16 cellular contexts compared by ENCODE assay signal in genomic region chr7:103685646-103686418, GRCh38.
DNase-seq lines count a peak whose midpoint lies in the region; ATAC-seq and TF ChIP-seq lines count a peak whose summit lies in the region.
"Had no signal": no experiment of that assay in that cellular context is flagged by ENCODE, and none has a peak within 500 bp of the region (broad histone marks: within the 10 kb centered on the region; RNA-seq: fewer than 3 reads in every experiment).

No MANE protein-coding gene starts in this region.

- no peak overlapping the region for H3K4me2 ChIP-seq in neural cell (ENCODE audit: low read length)
- H3K4me2 ChIP-seq: PC-9 had no signal

- H3K27me3 ChIP-seq in neural cell (ENCODE audit: insufficient read depth, low read depth, low read length): no peaks in the 10 kb centered on the region
- H3K27me3 ChIP-seq in colonic mucosa: no peaks in the 10 kb centered on the region
- H3K27me3 ChIP-seq: SJCRH30 had no signal

- peaks cover 0 to 9% (median 0%) of the 10 kb centered on the region in 5 experiments for H3K9me3 Mint-ChIP-seq in brain
- H3K9me3 Mint-ChIP-seq: CD4-positive, CD25-positive, alpha-beta regulatory T cell; H9 had no signal

- TF ChIP-seq EP300 in neural cell (conservative IDR thresholded peaks at IDR 0.05; ENCODE audit: poor library complexity, severe bottlenecking): no peak

- H3K79me2 ChIP-seq in neural cell (replicated peaks; ENCODE audit: insufficient read depth, low read length): no peaks in the 10 kb centered on the region

- H2AFZ ChIP-seq in neural cell (ENCODE audit: low read depth, low read length): no peak overlapping the region
- H2AFZ ChIP-seq: PC-9 had no signal

- peaks cover 6% of the 10 kb centered on the region for H3F3A ChIP-seq in neural cell (ENCODE audit: insufficient read depth, low read length, poor library complexity, severe bottlenecking)

- TF ChIP-seq CTCF in brain (conservative IDR thresholded peaks at IDR 0.05): no peak
- no peak for TF ChIP-seq CTCF in neural cell (IDR thresholded peaks at IDR 0.05; ENCODE audit: poor library complexity, severe bottlenecking)
- no peak for TF ChIP-seq CTCF in colonic mucosa (IDR thresholded peaks at IDR 0.05)

- peak overlapping the region in 4 of 5 experiments; percentile 12 to 49 (median 27) for H3K27ac Mint-ChIP-seq in brain
- H3K27ac Mint-ChIP-seq: B cell; CD4-positive, CD25-positive, alpha-beta regulatory T cell; H9 had no signal

- peaks cover 3% of the 10 kb centered on the region for H3K27me3 Mint-ChIP-seq in brain

- H3K9ac ChIP-seq in neural cell (ENCODE audit: low read length) (no peak overlapping the region), colonic mucosa (ENCODE audit: low read depth in 2 of 2, low read length in 2 of 2) (no peak overlapping the region)

- H3K9me3 ChIP-seq in neural cell (ENCODE audit: low read length) (no peaks in the 10 kb centered on the region), colonic mucosa (no peaks in the 10 kb centered on the region)
- H3K9me3 ChIP-seq: Caco-2, SJCRH30 had no signal

- H4K20me1 ChIP-seq in neural cell (ENCODE audit: insufficient read depth): no peaks in the 10 kb centered on the region

- no peaks in the 10 kb centered on the region for H3K36me3 Mint-ChIP-seq in brain
- H3K36me3 Mint-ChIP-seq: CD4-positive, CD25-positive, alpha-beta regulatory T cell had no signal

- DNase-seq in NCI-H1105 (lab: John Stamatoyannopoulos, UW) (peak; percentile 67), NCI-H2171 treated with DMSO at 0.1 percent for 48 hours (lab: John Stamatoyannopoulos, UW) (peak; percentile 94), colonic mucosa (no peak), activated gamma-delta T cell (lab: John Stamatoyannopoulos, UW) (no peak)
- DNase-seq: Caco-2; CD4-positive, CD25-positive, alpha-beta regulatory T cell; H9; NCI-H1436 treated with DMSO at 0.1 percent for 48 hours; NCI-H748 treated with DMSO at 0.1 percent for 48 hours; PC-9; SJCRH30; T-helper 2 cell had no signal

- no peaks in the 10 kb centered on the region for H3K4me1 ChIP-seq in colonic mucosa
- H3K4me1 ChIP-seq: Caco-2 had no signal

- no peak for ATAC-seq in HG03135 (IDR thresholded peaks at IDR 0.05; ENCODE audit: unreplicated experiment)

- H3K4me3 ChIP-seq in neural cell (ENCODE audit: low read length) (no peak overlapping the region), colonic mucosa (no peak overlapping the region)
- H3K4me3 ChIP-seq: PC-9, SJCRH30 had no signal

- no peaks in the 10 kb centered on the region for H3K9me2 ChIP-seq in neural cell (ENCODE audit: insufficient read depth, low read length)

- peak overlapping the region; percentile 23 for H3K27ac ChIP-seq in neural cell (ENCODE audit: low read length)
- H3K27ac ChIP-seq in colonic mucosa: no peak overlapping the region
- H3K27ac ChIP-seq: PC-9, SJCRH30 had no signal

- no peaks in the 10 kb centered on the region for H3K36me3 ChIP-seq in neural cell (ENCODE audit: insufficient read depth, low read length)
- no peaks in the 10 kb centered on the region for H3K36me3 ChIP-seq in colonic mucosa
- H3K36me3 ChIP-seq: SJCRH30 had no signal

- TF ChIP-seq RAD21 in neural cell (conservative IDR thresholded peaks at IDR 0.05): no peak

- intact Hi-C loops in colonic mucosa (cut with DNase I): no loop called here

- peak overlapping the region in 1 of 5 experiments; percentile 31 for H3K4me3 Mint-ChIP-seq in brain
- H3K4me3 Mint-ChIP-seq: B cell, H9 had no signal

- peaks cover 50% of the 10 kb centered on the region for H3K4me1 Mint-ChIP-seq in brain
- H3K4me1 Mint-ChIP-seq: B cell; CD4-positive, CD25-positive, alpha-beta regulatory T cell; H9 had no signal

TF ChIP-seq in neural cell, 6 proteins besides CTCF, POLR2A, EP300 and RAD21:
- TF ChIP-seq POLR2AphosphoS5 (IDR thresholded peaks at IDR 0.05) (peak; percentile 29), REST (IDR thresholded peaks at IDR 0.05; ENCODE audit: borderline replicate concordance) (no peak), MXI1 (conservative IDR thresholded peaks at IDR 0.05; ENCODE audit: poor library complexity, severe bottlenecking) (no peak), TAF1 (IDR thresholded peaks at IDR 0.05; ENCODE audit: low read depth) (no peak)
TF ChIP-seq in neural cell: peak in this region for 1.

Comparison
In these comparisons a context has a peak if more than half of its experiments do, and no peak if none do; other contexts are left out.
1. DNase-seq: peak in NCI-H1105 (single experiment) and NCI-H2171 treated with DMSO at 0.1 percent for 48 hours (single experiment); none in colonic mucosa (single experiment) and activated gamma-delta T cell (single experiment).